Comparison of ENCODE assay signal across 1 cellular context in the genomic region with DNA sequence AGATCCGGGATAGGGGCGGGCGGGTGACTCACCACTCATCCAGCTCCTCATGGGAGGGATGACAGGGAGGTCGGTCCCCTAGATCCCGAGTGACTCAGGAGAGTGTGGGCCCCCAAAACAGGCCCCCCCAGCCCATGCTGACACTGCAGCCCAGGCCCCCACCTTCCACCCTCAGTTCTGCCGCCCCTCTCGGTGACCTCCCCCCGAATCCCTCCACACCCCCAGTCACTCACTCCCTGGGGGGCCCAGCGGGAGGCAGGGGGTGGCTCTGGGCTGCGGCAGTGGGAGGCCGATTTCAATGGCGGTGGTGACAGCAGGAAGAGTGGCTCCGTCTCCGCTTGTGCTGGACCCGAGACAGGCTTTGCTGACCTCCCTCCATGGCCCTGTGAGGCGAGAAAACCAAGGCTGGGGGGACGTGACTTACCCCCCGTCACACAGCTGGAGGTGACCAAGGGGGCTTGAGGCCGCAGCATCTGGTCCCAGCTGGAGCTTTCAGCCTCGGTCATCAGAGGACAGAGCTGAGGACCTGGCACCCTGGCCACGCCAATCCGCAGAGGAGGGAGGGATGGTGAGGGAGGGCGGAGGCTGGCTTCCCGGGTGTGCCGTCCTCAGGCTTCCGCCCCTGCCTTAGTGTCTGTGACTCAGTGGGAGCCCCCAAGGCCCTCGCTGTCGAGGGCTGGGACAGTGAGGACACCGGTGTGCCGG.
TF ChIP-seq lines count a peak whose summit lies in the region.

No MANE protein-coding gene starts in this region.

TF ChIP-seq in WTC11, 78 proteins besides CTCF, POLR2A, EP300 and RAD21:
- TF ChIP-seq IRF2 (CRISPR knock-in tag; IDR thresholded peaks at IDR 0.05; ENCODE audit: borderline replicate concordance, low read depth) (no peak), ATF3 (CRISPR knock-in tag; conservative IDR thresholded peaks at IDR 0.05) (no peak), NR3C1 (CRISPR knock-in tag; conservative IDR thresholded peaks at IDR 0.05; ENCODE audit: low read depth) (no peak), NR2C2 (CRISPR knock-in tag; IDR thresholded peaks at IDR 0.05) (no peak), CREB1 (CRISPR knock-in tag; IDR thresholded peaks at IDR 0.05) (no peak), SMAD3 (CRISPR knock-in tag; IDR thresholded peaks at IDR 0.05; ENCODE audit: borderline replicate concordance) (no peak), NFYB (CRISPR knock-in tag; conservative IDR thresholded peaks at IDR 0.05; ENCODE audit: low read depth) (no peak), MLX (CRISPR knock-in tag; IDR thresholded peaks at IDR 0.05) (no peak), ZNF263 (CRISPR knock-in tag; IDR thresholded peaks at IDR 0.05; ENCODE audit: low read depth) (no peak), RELA (CRISPR knock-in tag; IDR thresholded peaks at IDR 0.05; ENCODE audit: borderline replicate concordance) (no peak), GTF2I (CRISPR knock-in tag; conservative IDR thresholded peaks at IDR 0.05) (no peak), ZNF512 (CRISPR knock-in tag; IDR thresholded peaks at IDR 0.05; ENCODE audit: borderline replicate concordance) (no peak), GRHL2 (CRISPR knock-in tag; IDR thresholded peaks at IDR 0.05; ENCODE audit: insufficient replicate concordance, severe bottlenecking) (no peak), TEAD1 (CRISPR knock-in tag; IDR thresholded peaks at IDR 0.05) (no peak), E2F5 (CRISPR knock-in tag; IDR thresholded peaks at IDR 0.05) (no peak)
- TF ChIP-seq, protein P1, sequence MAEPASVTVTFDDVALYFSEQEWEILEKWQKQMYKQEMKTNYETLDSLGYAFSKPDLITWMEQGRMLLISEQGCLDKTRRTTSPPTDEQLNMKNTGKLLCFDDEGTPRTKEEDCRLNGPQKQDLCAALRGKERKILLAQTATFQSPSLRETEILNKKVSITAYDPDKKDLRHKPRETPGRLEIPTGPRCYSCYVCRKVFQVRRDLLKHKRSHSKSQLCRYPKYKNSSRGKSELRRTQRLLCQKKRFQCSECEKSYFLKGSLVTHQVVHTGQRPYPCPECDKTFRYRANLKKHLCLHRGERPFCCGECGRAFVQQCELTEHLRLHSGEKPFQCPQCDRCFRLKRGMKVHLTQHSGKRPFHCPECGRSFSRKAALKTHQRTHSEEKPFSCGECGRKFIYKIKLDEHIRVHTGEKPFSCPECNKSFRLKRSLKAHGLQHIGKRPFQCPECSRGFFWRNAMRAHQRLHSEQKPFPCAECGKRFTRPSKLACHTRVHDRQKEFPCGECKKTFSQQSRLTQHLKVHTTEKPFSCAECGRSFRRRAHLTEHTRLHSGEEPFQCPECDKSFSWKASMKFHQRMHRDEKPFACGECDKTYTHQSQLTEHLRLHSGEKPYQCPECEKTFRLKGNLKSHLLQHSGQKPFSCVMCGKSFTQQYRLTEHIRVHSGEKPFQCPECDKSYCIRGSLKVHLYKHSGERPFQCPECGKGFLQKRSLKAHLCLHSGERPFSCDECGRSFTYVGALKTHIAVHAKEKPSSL (CRISPR knock-in tag; conservative IDR thresholded peaks at IDR 0.05): no peak
- TF ChIP-seq, protein P2, sequence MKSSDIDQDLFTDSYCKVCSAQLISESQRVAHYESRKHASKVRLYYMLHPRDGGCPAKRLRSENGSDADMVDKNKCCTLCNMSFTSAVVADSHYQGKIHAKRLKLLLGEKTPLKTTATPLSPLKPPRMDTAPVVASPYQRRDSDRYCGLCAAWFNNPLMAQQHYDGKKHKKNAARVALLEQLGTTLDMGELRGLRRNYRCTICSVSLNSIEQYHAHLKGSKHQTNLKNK (CRISPR knock-in tag; IDR thresholded peaks at IDR 0.05): no peak
- TF ChIP-seq, protein P3, sequence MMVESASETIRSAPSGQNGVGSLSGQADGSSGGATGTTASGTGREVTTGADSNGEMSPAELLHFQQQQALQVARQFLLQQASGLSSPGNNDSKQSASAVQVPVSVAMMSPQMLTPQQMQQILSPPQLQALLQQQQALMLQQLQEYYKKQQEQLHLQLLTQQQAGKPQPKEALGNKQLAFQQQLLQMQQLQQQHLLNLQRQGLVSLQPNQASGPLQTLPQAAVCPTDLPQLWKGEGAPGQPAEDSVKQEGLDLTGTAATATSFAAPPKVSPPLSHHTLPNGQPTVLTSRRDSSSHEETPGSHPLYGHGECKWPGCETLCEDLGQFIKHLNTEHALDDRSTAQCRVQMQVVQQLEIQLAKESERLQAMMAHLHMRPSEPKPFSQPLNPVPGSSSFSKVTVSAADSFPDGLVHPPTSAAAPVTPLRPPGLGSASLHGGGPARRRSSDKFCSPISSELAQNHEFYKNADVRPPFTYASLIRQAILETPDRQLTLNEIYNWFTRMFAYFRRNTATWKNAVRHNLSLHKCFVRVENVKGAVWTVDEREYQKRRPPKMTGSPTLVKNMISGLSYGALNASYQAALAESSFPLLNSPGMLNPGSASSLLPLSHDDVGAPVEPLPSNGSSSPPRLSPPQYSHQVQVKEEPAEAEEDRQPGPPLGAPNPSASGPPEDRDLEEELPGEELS (CRISPR knock-in tag; IDR thresholded peaks at IDR 0.05): no peak
- TF ChIP-seq, protein P4, sequence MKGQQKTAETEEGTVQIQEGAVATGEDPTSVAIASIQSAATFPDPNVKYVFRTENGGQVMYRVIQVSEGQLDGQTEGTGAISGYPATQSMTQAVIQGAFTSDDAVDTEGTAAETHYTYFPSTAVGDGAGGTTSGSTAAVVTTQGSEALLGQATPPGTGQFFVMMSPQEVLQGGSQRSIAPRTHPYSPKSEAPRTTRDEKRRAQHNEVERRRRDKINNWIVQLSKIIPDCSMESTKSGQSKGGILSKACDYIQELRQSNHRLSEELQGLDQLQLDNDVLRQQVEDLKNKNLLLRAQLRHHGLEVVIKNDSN (CRISPR knock-in tag; IDR thresholded peaks at IDR 0.05): no peak
